In genomic region chr19:55503447-55504251, GRCh38 we compare ENCODE assay signal across 1 cellular context.
TF ChIP-seq lines count a peak whose summit lies in the region.

No MANE protein-coding gene starts in this region.

TF ChIP-seq in HEK293, 187 proteins besides CTCF, POLR2A, EP300 and RAD21 (continued from another document and continues in another):
- TF ChIP-seq PRDM6 (tag by site-specific recombination; IDR thresholded peaks at IDR 0.05) (no peak), ZNF23 (tag by site-specific recombination; IDR thresholded peaks at IDR 0.05; ENCODE audit: borderline replicate concordance) (no peak), ZNF561 (tag by site-specific recombination; IDR thresholded peaks at IDR 0.05; ENCODE audit: borderline replicate concordance) (peak; percentile 68; the same call in 1 of the 2 replicates), ZBTB44 (tag by site-specific recombination; IDR thresholded peaks at IDR 0.05) (0 out of 2 replicates have a peak, but pooled peaks have one; percentile 55), ZNF501 (tag by site-specific recombination; IDR thresholded peaks at IDR 0.05) (no peak), ZNF391 (tag by site-specific recombination; IDR thresholded peaks at IDR 0.05; ENCODE audit: borderline replicate concordance, low read depth) (no peak; the same call in 1 of the 2 replicates), ZSCAN5A (tag by site-specific recombination; IDR thresholded peaks at IDR 0.05) (peak; percentile 32; the same call in 1 of the 2 replicates), ZNF549 (tag by site-specific recombination; IDR thresholded peaks at IDR 0.05) (no peak), REST (tag by site-specific recombination; IDR thresholded peaks at IDR 0.05) (peak; percentile 23; the same call in 1 of the 2 replicates), ATF2 (tag by site-specific recombination; IDR thresholded peaks at IDR 0.05; ENCODE audit: low read depth) (peak; percentile 87; the same call in 1 of the 2 replicates), MZF1 (tag by site-specific recombination; IDR thresholded peaks at IDR 0.05; ENCODE audit: borderline replicate concordance) (no peak; the same call in 1 of the 2 replicates), ZNF394 (tag by site-specific recombination; IDR thresholded peaks at IDR 0.05; ENCODE audit: borderline replicate concordance) (no peak; the same call in 1 of the 2 replicates), ZNF513 (tag by site-specific recombination; IDR thresholded peaks at IDR 0.05) (no peak), ZNF623 (tag by site-specific recombination; IDR thresholded peaks at IDR 0.05) (no peak), TSHZ1 (tag by site-specific recombination; IDR thresholded peaks at IDR 0.05; ENCODE audit: borderline replicate concordance) (no peak), ZNF433 (tag by site-specific recombination; IDR thresholded peaks at IDR 0.05; ENCODE audit: low read depth) (no peak), ZFP37 (tag by site-specific recombination; IDR thresholded peaks at IDR 0.05) (no peak), ZNF214 (tag by site-specific recombination; IDR thresholded peaks at IDR 0.05; ENCODE audit: borderline replicate concordance) (no peak), ZNF571 (tag by site-specific recombination; IDR thresholded peaks at IDR 0.05) (no peak), ZSCAN4 (tag by site-specific recombination; IDR thresholded peaks at IDR 0.05) (no peak), ZNF530 (tag by site-specific recombination; IDR thresholded peaks at IDR 0.05; ENCODE audit: low read depth) (no peak), ZNF768 (tag by site-specific recombination; IDR thresholded peaks at IDR 0.05) (no peak), ZNF26 (tag by site-specific recombination; IDR thresholded peaks at IDR 0.05) (no peak), BCL11B (tag by site-specific recombination; IDR thresholded peaks at IDR 0.05; ENCODE audit: low read depth) (no peak), ZBTB8A (tag by site-specific recombination; IDR thresholded peaks at IDR 0.05) (peak; percentile 67), ZNF704 (tag by site-specific recombination; IDR thresholded peaks at IDR 0.05) (no peak), ZNF707 (tag by site-specific recombination; IDR thresholded peaks at IDR 0.05) (no peak), ZNF132 (tag by site-specific recombination; IDR thresholded peaks at IDR 0.05; ENCODE audit: borderline replicate concordance) (no peak), ZNF223 (tag by site-specific recombination; IDR thresholded peaks at IDR 0.05) (peak; percentile 88), ZBTB17 (tag by site-specific recombination; IDR thresholded peaks at IDR 0.05) (peak; percentile 88), ZNF514 (tag by site-specific recombination; IDR thresholded peaks at IDR 0.05) (no peak), ZNF16 (tag by site-specific recombination; IDR thresholded peaks at IDR 0.05; ENCODE audit: low read depth) (no peak), ZIC2 (tag by site-specific recombination; IDR thresholded peaks at IDR 0.05) (no peak), ZNF398 (tag by site-specific recombination; IDR thresholded peaks at IDR 0.05) (0 out of 2 replicates have a peak, but pooled peaks have one; percentile 18), ZNF350 (tag by site-specific recombination; IDR thresholded peaks at IDR 0.05) (no peak), ZBTB1 (tag by site-specific recombination; IDR thresholded peaks at IDR 0.05) (no peak), ZNF112 (tag by site-specific recombination; IDR thresholded peaks at IDR 0.05) (no peak)
